ENCODE assay signal across 8 cellular contexts in the genomic region with DNA sequence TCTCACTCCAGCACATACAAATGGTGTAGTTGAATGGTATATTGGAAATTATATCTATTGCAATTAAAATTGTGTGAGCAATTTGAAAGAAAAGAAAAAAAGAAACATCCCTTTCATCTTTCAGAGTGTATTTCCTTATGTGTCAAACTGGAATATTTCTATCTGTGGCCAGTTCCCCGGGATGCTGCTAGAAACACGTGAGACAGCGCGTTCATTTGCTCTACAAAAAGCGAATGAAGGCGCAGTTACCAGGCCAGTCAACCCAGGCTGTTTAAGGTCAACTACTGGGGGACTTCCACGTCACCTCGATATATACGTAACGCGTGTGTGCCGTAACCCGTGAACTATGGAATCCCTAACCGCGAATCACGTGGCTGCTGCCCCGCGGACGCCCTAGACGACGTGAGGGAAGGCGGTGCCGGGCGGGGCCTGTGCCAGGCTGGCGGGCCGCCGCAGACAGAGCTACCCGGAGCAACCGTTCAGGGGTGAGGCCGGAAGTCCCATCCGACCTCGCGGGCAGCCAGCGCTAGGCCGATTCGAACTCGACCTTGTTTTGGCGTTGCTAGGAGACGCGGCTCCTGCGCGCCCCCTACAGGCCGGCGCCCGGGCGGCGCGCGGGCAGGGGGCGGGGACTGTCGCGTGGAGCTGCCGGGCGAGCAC. TPM values are rescaled to one million over a fixed set of nuclear protein-coding genes. Genes with fewer than 3 reads are reported as not detected.
DNase-seq lines count a peak whose midpoint lies in the region; ATAC-seq and TF ChIP-seq lines count a peak whose summit lies in the region.

No MANE protein-coding gene starts in this region.

- H3K9me3 ChIP-seq in lower lobe of right lung, result no peaks in the 10 kb centered on the region

- H3K4me3 ChIP-seq in lower lobe of right lung, result peak overlapping the region; percentile 96

- peak; percentile 90 for TF ChIP-seq CTCF in lower lobe of right lung (IDR thresholded peaks at IDR 0.05)

- no peaks in the 10 kb centered on the region for H3K36me3 ChIP-seq in lower lobe of right lung

- peaks cover 24% of the 10 kb centered on the region for H3K4me1 Mint-ChIP-seq in activated CD4-positive, alpha-beta memory T cell treated with anti-CD3 and anti-CD28 coated beads for 36 hours (ENCODE audit: low read depth)

- intact Hi-C loops in activated CD4-positive, alpha-beta memory T cell treated with anti-CD3 and anti-CD28 coated beads for 36 hours (cut with micrococcal nuclease), result loop anchor here (1.0 to 2.0 kb wide), 4 partner anchors 33 to 476 kb away; no protein-coding TSS in a partner anchor
- intact Hi-C loops in lower lobe of right lung (cut with DNase I), result loop anchor here (10.0 kb wide), 1 partner anchor 578 kb away; no protein-coding TSS in a partner anchor

- no peaks in the 10 kb centered on the region for H3K27me3 Mint-ChIP-seq in activated CD4-positive, alpha-beta memory T cell treated with anti-CD3 and anti-CD28 coated beads for 36 hours

- ATAC-seq in GM19372 (IDR thresholded peaks at IDR 0.05; ENCODE audit: low read depth, unreplicated experiment) (peak; percentile 70), HG03520 (IDR thresholded peaks at IDR 0.05; ENCODE audit: unreplicated experiment) (peak; percentile 78), lower lobe of right lung (peak; percentile 94 to 96)

- CTCF ChIA-PET in activated CD4-positive, alpha-beta memory T cell treated with anti-CD3 and anti-CD28 coated beads for 36 hours (lab: Charles Lee), result interaction anchor here (0.6 to 3.1 kb wide), 28 partner anchors 10 to 1304 kb away, joined by 3 to 17 read pairs (median 3); no protein-coding TSS in a partner anchor

- H3K27me3 ChIP-seq in lower lobe of right lung (ENCODE audit: low read depth), result no peaks in the 10 kb centered on the region

- POLR2A ChIA-PET in activated CD4-positive, alpha-beta memory T cell treated with anti-CD3 and anti-CD28 coated beads for 36 hours (lab: Charles Lee), result interaction anchor here (0.6 to 1.2 kb wide), 2 partner anchors 33 to 552 kb away, joined by 3 read pairs; no protein-coding TSS in a partner anchor

- peaks cover 3% of the 10 kb centered on the region for H3K4me1 ChIP-seq in lower lobe of right lung

- H3K4me3 Mint-ChIP-seq in activated CD4-positive, alpha-beta memory T cell treated with anti-CD3 and anti-CD28 coated beads for 36 hours, result peak overlapping the region; percentile 91

- H3K9me3 Mint-ChIP-seq in activated CD4-positive, alpha-beta memory T cell treated with anti-CD3 and anti-CD28 coated beads for 36 hours, result no peaks in the 10 kb centered on the region

- H3K27ac Mint-ChIP-seq in activated CD4-positive, alpha-beta memory T cell treated with anti-CD3 and anti-CD28 coated beads for 36 hours, result peak overlapping the region; percentile 92

- DNase-seq in C1 segment of cervical spinal cord (lab: John Stamatoyannopoulos, UW) (peak; percentile 25 to 93 (median 78)), NCI-H526 treated with DMSO at 0.1 percent for 48 hours (lab: John Stamatoyannopoulos, UW) (peak; percentile 89), ecto neural progenitor cell (ENCODE audit: low spot score) (peak; percentile 94), lower lobe of right lung (peak; percentile 98)
- peak; percentile 97 for DNase-seq in activated CD4-positive, alpha-beta memory T cell treated with anti-CD3 and anti-CD28 coated beads for 36 hours
- DNase-seq in stimulated activated CD4-positive, alpha-beta T cell treated with anti-CD3 and anti-CD28 coated beads, TNF-alpha, amount 100 ng/mL, for 24 hours (ENCODE audit: low read depth in 3 of 3), result peak; percentile 87 to 90 (median 90)

- peak overlapping the region; percentile 97 for H3K27ac ChIP-seq in lower lobe of right lung

- no peaks in the 10 kb centered on the region for H3K36me3 Mint-ChIP-seq in activated CD4-positive, alpha-beta memory T cell treated with anti-CD3 and anti-CD28 coated beads for 36 hours

RNA-seq across cellular contexts. Expression of a gene that starts 1.1 kb away (rescaled TPM):
- total RNA-seq in activated CD4-positive, alpha-beta memory T cell treated with anti-CD3 and anti-CD28 coated beads for 36 hours, result 10 to 100 TPM; 11.3 to 12.7 TPM
- 44.8 TPM for total RNA-seq in lower lobe of right lung

Comparison
In these comparisons a context has a peak if more than half of its experiments do, and no peak if none do; other contexts are left out.
1. Peak in every context shown above with its lines: DNase-seq, ATAC-seq, H3K4me3 ChIP-seq and H3K27ac ChIP-seq.